In genomic region chr11:121270286-121270685, GRCh38 we compare ENCODE assay signal across 25 cellular contexts.
"Had no signal": no experiment of that assay in that cellular context is flagged by ENCODE, and none has a peak within 500 bp of the region (broad histone marks: within the 10 kb centered on the region; RNA-seq: fewer than 3 reads in every experiment).

No MANE protein-coding gene starts in this region.

- H3K4me1 ChIP-seq: adrenal gland, ascending aorta, thyroid gland, upper lobe of left lung had no signal

- H3K27ac ChIP-seq: adrenal gland, ascending aorta, neutrophil, ovary, thyroid gland, upper lobe of left lung had no signal

- H3K4me3 ChIP-seq: adrenal gland, ascending aorta, ovary, smooth muscle cell, thyroid gland, upper lobe of left lung had no signal

- H3K36me3 ChIP-seq: adrenal gland, ascending aorta, neutrophil, ovary, thyroid gland, upper lobe of left lung had no signal

- H3K9me3 ChIP-seq: adrenal gland, ascending aorta, neutrophil, ovary, thyroid gland, upper lobe of left lung had no signal

- H3K27me3 ChIP-seq: ascending aorta, ovary, thyroid gland, upper lobe of left lung had no signal

- DNase-seq: activated CD4-positive, alpha-beta T cell treated with anti-CD3 and anti-CD28 coated beads for 36 hours; activated CD4-positive, CD25-positive, alpha-beta regulatory T cell; activated naive CD4-positive, alpha-beta T cell treated with anti-CD3 and anti-CD28 coated beads for 36 hours; activated naive CD8-positive, alpha-beta T cell treated with anti-CD3 and anti-CD28 coated beads for 36 hours; activated T-cell treated with anti-CD3 and anti-CD28 coated beads for 4 hours; activated T-cell treated with anti-CD3 and anti-CD28 coated beads, Interleukin-2, amount 50 U/mL, for 72 hours; adrenal gland; effector CD8-positive, alpha-beta T cell; islet precursor cell; left cardiac atrium; left ventricle myocardium superior; naive thymus-derived CD4-positive, alpha-beta T cell; ovary; retina; stimulated activated CD4-positive, alpha-beta T cell treated with anti-CD3 and anti-CD28 coated beads, Interleukin-1b, Interleukin-23, amount 100 ng/mL, for 48 hours; stimulated activated CD4-positive, alpha-beta T cell treated with anti-CD3 and anti-CD28 coated beads, Interleukin-4, amount 100 ng/mL, for 4 hours; stimulated activated CD8-positive, alpha-beta memory T cell treated with anti-CD3 and anti-CD28 coated beads, Interleukin-4, amount 100 ng/mL, for 48 hours; stimulated activated naive CD8-positive, alpha-beta T cell treated with anti-CD3 and anti-CD28 coated beads, Interleukin-15, amount 100 ng/mL, for 72 hours; substantia nigra; T-cell; thyroid gland; upper lobe of left lung had no signal

- H3K4me2 ChIP-seq: smooth muscle cell had no signal
